In genomic region chr13:101424381-101425155, GRCh38 we compare ENCODE assay signal across 16 cellular contexts. TPM values are rescaled to one million over a fixed set of nuclear protein-coding genes. Genes with fewer than 3 reads are reported as not detected.
DNase-seq lines count a peak whose midpoint lies in the region; ATAC-seq and TF ChIP-seq lines count a peak whose summit lies in the region.
"Had no signal": no experiment of that assay in that cellular context is flagged by ENCODE, and none has a peak within 500 bp of the region (broad histone marks: within the 10 kb centered on the region; RNA-seq: fewer than 3 reads in every experiment).

No MANE protein-coding gene starts in this region.

- peaks cover 32% of the 10 kb centered on the region for H3K4me1 Mint-ChIP-seq in neural crest cell
- no peaks in the 10 kb centered on the region for H3K4me1 Mint-ChIP-seq in activated T-cell treated with anti-CD3 and anti-CD28 coated beads, Interleukin-2, amount 50 U/mL, for 24 hours (ENCODE audit: low read depth)
- H3K4me1 Mint-ChIP-seq: activated naive CD8-positive, alpha-beta T cell treated with anti-CD3 and anti-CD28 coated beads for 36 hours; nephron progenitor cell had no signal

- H3K27me3 ChIP-seq in ACC112 (ENCODE audit: insufficient read depth, low read length) (no peaks in the 10 kb centered on the region), PC-3 (ENCODE audit: low read length) (no peaks in the 10 kb centered on the region), hepatocyte (no peaks in the 10 kb centered on the region)
- H3K27me3 ChIP-seq: uterus had no signal

- peak overlapping the region; percentile 43 for H2AFZ ChIP-seq in ACC112 (ENCODE audit: low read length, unreplicated experiment)
- H2AFZ ChIP-seq in PC-3 (ENCODE audit: low read length), result peak overlapping the region; percentile 46; the same call in 1 of the 2 replicates
- H2AFZ ChIP-seq in hepatocyte, result no peak overlapping the region

- H3K9ac ChIP-seq in PC-3 (ENCODE audit: low read length), result no peak overlapping the region

- no peaks in the 10 kb centered on the region for H3K9me3 Mint-ChIP-seq in neural crest cell
- H3K9me3 Mint-ChIP-seq in activated T-cell treated with anti-CD3 and anti-CD28 coated beads, Interleukin-2, amount 50 U/mL, for 24 hours, result no peaks in the 10 kb centered on the region
- H3K9me3 Mint-ChIP-seq: activated naive CD8-positive, alpha-beta T cell treated with anti-CD3 and anti-CD28 coated beads for 36 hours had no signal

- no peaks in the 10 kb centered on the region for H3F3A ChIP-seq in PC-3 (ENCODE audit: low read length, unreplicated experiment)

- CTCF ChIA-PET in PC-3 (lab: Charles Lee), result interaction anchor here (0.7 kb wide), 1 partner anchor 269 kb away, joined by 4 read pairs; no protein-coding TSS in a partner anchor

- no peaks in the 10 kb centered on the region for H3K36me3 Mint-ChIP-seq in neural crest cell (ENCODE audit: low read depth)
- H3K36me3 Mint-ChIP-seq in activated T-cell treated with anti-CD3 and anti-CD28 coated beads, Interleukin-2, amount 50 U/mL, for 24 hours (ENCODE audit: low read depth), result no peaks in the 10 kb centered on the region
- H3K36me3 Mint-ChIP-seq: activated naive CD8-positive, alpha-beta T cell treated with anti-CD3 and anti-CD28 coated beads for 36 hours had no signal

- BruUV-seq in PC-3 (replicated peaks; lab: Mats Ljungman, UMichigan), result no TSS peak

- H3K36me3 ChIP-seq in ACC112 (ENCODE audit: insufficient read depth, low read length) (no peaks in the 10 kb centered on the region), PC-3 (ENCODE audit: low read depth, low read length) (no peaks in the 10 kb centered on the region), hepatocyte (replicated peaks; ENCODE audit: insufficient read depth, low read depth) (no peaks in the 10 kb centered on the region)
- H3K36me3 ChIP-seq: uterus had no signal

- peak; percentile 33 for DNase-seq in PC-3
- DNase-seq in fibroblast of gingiva (ENCODE audit: low read depth), result peak; percentile 39
- no peak for DNase-seq in neural crest cell (ENCODE audit: low read depth, low spot score)
- no peak for DNase-seq in NCI-H1436 (lab: John Stamatoyannopoulos, UW)
- no peak for DNase-seq in hepatocyte (ENCODE audit: low spot score)
- no peak for DNase-seq in activated T-cell treated with anti-CD3 and anti-CD28 coated beads, Interleukin-2, amount 50 U/mL, for 24 hours
- DNase-seq: ACHN; activated CD4-positive, CD25-positive, alpha-beta regulatory T cell treated with anti-CD3 and anti-CD28 coated beads, Interleukin-2, amount 50 U/mL, for 72 hours; activated naive CD8-positive, alpha-beta T cell treated with anti-CD3 and anti-CD28 coated beads for 36 hours; KG1; left colon; NCI-H2029 treated with DMSO at 0.1 percent for 48 hours; nephron progenitor cell; uterus had no signal

- H3K79me2 ChIP-seq in ACC112 (ENCODE audit: control insufficient read depth, insufficient read depth, low read length, unreplicated experiment), result no peaks in the 10 kb centered on the region
- H3K79me2 ChIP-seq in PC-3 (ENCODE audit: low read length), result no peaks in the 10 kb centered on the region
- no peaks in the 10 kb centered on the region for H3K79me2 ChIP-seq in hepatocyte

- H3K4me2 ChIP-seq in PC-3 (ENCODE audit: low read length) (0 out of 2 replicates have a peak overlapping the region, but pooled peaks have one; percentile 12), hepatocyte (no peak overlapping the region)

- H3K27ac Mint-ChIP-seq in neural crest cell (ENCODE audit: unreplicated experiment), result peak overlapping the region; percentile 6
- H3K27ac Mint-ChIP-seq in activated T-cell treated with anti-CD3 and anti-CD28 coated beads, Interleukin-2, amount 50 U/mL, for 24 hours, result no peak overlapping the region
- H3K27ac Mint-ChIP-seq: activated naive CD8-positive, alpha-beta T cell treated with anti-CD3 and anti-CD28 coated beads for 36 hours; nephron progenitor cell had no signal

- H3K27me3 Mint-ChIP-seq in neural crest cell (ENCODE audit: low read depth), result no peaks in the 10 kb centered on the region
- H3K27me3 Mint-ChIP-seq in activated T-cell treated with anti-CD3 and anti-CD28 coated beads, Interleukin-2, amount 50 U/mL, for 24 hours, result peaks cover 3% of the 10 kb centered on the region

- TF ChIP-seq CTCF in PC-3 (conservative IDR thresholded peaks at IDR 0.05; ENCODE audit: low read depth, low read length) (no peak), neural crest cell (conservative IDR thresholded peaks at IDR 0.05) (no peak), hepatocyte (IDR thresholded peaks at IDR 0.05; ENCODE audit: poor library complexity) (no peak)

- H3K9me2 ChIP-seq in PC-3 (replicated peaks; ENCODE audit: low read length), result no peaks in the 10 kb centered on the region
- no peaks in the 10 kb centered on the region for H3K9me2 ChIP-seq in hepatocyte (replicated peaks; ENCODE audit: insufficient read depth)

- H3K9me3 ChIP-seq in PC-3 (ENCODE audit: low read length) (no peaks in the 10 kb centered on the region), hepatocyte (ENCODE audit: low read depth) (no peaks in the 10 kb centered on the region)
- H3K9me3 ChIP-seq: uterus had no signal

- H3K27ac ChIP-seq in ACC112 (ENCODE audit: low read depth, low read length) (no peak overlapping the region), PC-3 (ENCODE audit: low read length) (no peak overlapping the region), hepatocyte (no peak overlapping the region)
- H3K27ac ChIP-seq: uterus had no signal

- H3K4me1 ChIP-seq in ACC112 (ENCODE audit: control insufficient read depth, insufficient read depth, low read length, unreplicated experiment) (peaks cover 3% of the 10 kb centered on the region), PC-3 (ENCODE audit: insufficient read depth, low read length) (peaks cover 9% of the 10 kb centered on the region), hepatocyte (ENCODE audit: insufficient read depth) (no peaks in the 10 kb centered on the region)
- H3K4me1 ChIP-seq: uterus had no signal

- WGBS in hepatocyte (ENCODE audit: low lambda C conversion rate, missing lambda C conversion rate), result 72% methylated on average over 6 of the region's 6 CpGs

- H3K4me3 Mint-ChIP-seq in neural crest cell, result peak overlapping the region; percentile 18
- no peak overlapping the region for H3K4me3 Mint-ChIP-seq in activated T-cell treated with anti-CD3 and anti-CD28 coated beads, Interleukin-2, amount 50 U/mL, for 24 hours
- H3K4me3 Mint-ChIP-seq: activated naive CD8-positive, alpha-beta T cell treated with anti-CD3 and anti-CD28 coated beads for 36 hours; nephron progenitor cell had no signal

- peak; percentile 95 for ATAC-seq in PC-3
- ATAC-seq in GM18519 (IDR thresholded peaks at IDR 0.05; ENCODE audit: low FRiP score, unreplicated experiment), result no peak
- ATAC-seq: left colon had no signal

- intact Hi-C loops in PC-3 (cut with micrococcal nuclease), result no loop called here

- H4K20me1 ChIP-seq in PC-3 (ENCODE audit: low read length), result no peaks in the 10 kb centered on the region
- H4K20me1 ChIP-seq in hepatocyte (ENCODE audit: insufficient read depth, poor library complexity, severe bottlenecking), result no peaks in the 10 kb centered on the region

- POLR2A ChIA-PET in PC-3 (lab: Charles Lee; ENCODE audit: unreplicated experiment), result no interaction called here

- H3K4me3 ChIP-seq in ACC112 (ENCODE audit: low read depth, low read length) (no peak overlapping the region), PC-3 (ENCODE audit: low read length) (no peak overlapping the region), hepatocyte (no peak overlapping the region)
- H3K4me3 ChIP-seq: uterus had no signal

RNA-seq across cellular contexts. Expression of gene NALCN, which starts 8.3 kb away (rescaled TPM):
- total RNA-seq in PC-3 (2014; rRNA removed), result 6.4 and 11.8 TPM in 2 replicates
- total RNA-seq in neural crest cell, result 0.35 and 0.36 TPM in 2 replicates
- 0.33 and 0.48 TPM in 2 replicates for total RNA-seq in hepatocyte
- polyA plus RNA-seq in hepatocyte, result 0.36 and 0.57 TPM in 2 replicates
- total RNA-seq: activated naive CD8-positive, alpha-beta T cell treated with anti-CD3 and anti-CD28 coated beads for 36 hours had no signal

RNA-seq across cellular contexts. Expression of gene ITGBL1, which starts 27.9 kb away (rescaled TPM):
- total RNA-seq in PC-3 (2014; rRNA removed), result 37.1 and 42.0 TPM in 2 replicates
- total RNA-seq in neural crest cell, result not detected in 2 replicates
- 0.33 TPM in 1 of 2 replicates, not detected in the other for total RNA-seq in hepatocyte
- polyA plus RNA-seq in hepatocyte, result not detected in 2 replicates
- total RNA-seq: activated naive CD8-positive, alpha-beta T cell treated with anti-CD3 and anti-CD28 coated beads for 36 hours had no signal

Comparison
In these comparisons a context has a peak if more than half of its experiments do, and no peak if none do; other contexts are left out.
1. DNase-seq: peak in PC-3 (single experiment) and fibroblast of gingiva (single experiment); none in neural crest cell (single experiment), NCI-H1436 (single experiment), hepatocyte (single experiment) and activated T-cell treated with anti-CD3 and anti-CD28 coated beads, Interleukin-2, amount 50 U/mL, for 24 hours (single experiment).
2. RNA of gene ITGBL1, which starts 27.9 kb away (total RNA-seq): 37.1 to 42.0 TPM in PC-3; 0.33 TPM in hepatocyte and not detected in neural crest cell; every median in the first group is over 10 times any median in the second.